Comparison of ENCODE assay signal across 14 cellular contexts in genomic region chr5:151670074-151670686, GRCh38. TPM values are rescaled to one million over a fixed set of nuclear protein-coding genes. Genes with fewer than 3 reads are reported as not detected.
DNase-seq lines count a peak whose midpoint lies in the region; ATAC-seq, FAIRE-seq and TF ChIP-seq lines count a peak whose summit lies in the region.
"Had no signal": no experiment of that assay in that cellular context is flagged by ENCODE, and none has a peak within 500 bp of the region (broad histone marks: within the 10 kb centered on the region; RNA-seq: fewer than 3 reads in every experiment).

No MANE protein-coding gene starts in this region.

- no peaks in the 10 kb centered on the region for H3K9me3 ChIP-seq in left lung
- H3K9me3 ChIP-seq in small intestine (ENCODE audit: control insufficient read depth, low read depth), result no peaks in the 10 kb centered on the region
- H3K9me3 ChIP-seq in WERI-Rb-1 (ENCODE audit: severe bottlenecking), result no peaks in the 10 kb centered on the region

- H3K27ac ChIP-seq in coronary artery, result peak overlapping the region; percentile 89 to 97
- peak overlapping the region; percentile 66 to 81 for H3K27ac ChIP-seq in left lung
- peak overlapping the region in 1 of 2 donors; percentile 29 for H3K27ac ChIP-seq in small intestine (ENCODE audit: low read depth in 1 of 2, low read length in 1 of 2)
- no peak overlapping the region for H3K27ac ChIP-seq in WERI-Rb-1

- intact Hi-C loops in left lung (cut with DNase I), result no loop called here

- peak; percentile 65 for DNase-seq in EH (ENCODE audit: low read depth)
- DNase-seq in coronary artery (ENCODE audit: low spot score), result no peak
- no peak for DNase-seq in left lung
- DNase-seq in small intestine, result peak; percentile 42
- no peak for DNase-seq in T-helper 1 cell
- no peak for DNase-seq in activated CD4-positive, alpha-beta T cell treated with anti-CD3 and anti-CD28 coated beads for 1 hour
- DNase-seq in WERI-Rb-1, result no peak
- no peak for DNase-seq in activated CD4-positive, alpha-beta T cell treated with anti-CD3 and anti-CD28 coated beads for 48 hours
- DNase-seq: AML-193; central memory CD4-positive, alpha-beta T cell; DND-41; Karpas-422; NCI-H1930 had no signal

- H3K4me3 ChIP-seq in coronary artery (peak overlapping the region; percentile 13), left lung (no peak overlapping the region), small intestine (ENCODE audit: low read depth in 1 of 2, low read length in 2 of 2) (no peak overlapping the region), WERI-Rb-1 (ENCODE audit: low read depth, low read length) (no peak overlapping the region)

- WGBS in small intestine, 3 donors, result 29 to 48% (median 40%) methylated on average over 4 of the region's 4 CpGs

- H3K4me1 ChIP-seq in left lung (peaks cover 32 to 76% of the 10 kb centered on the region in 2 donors), small intestine (ENCODE audit: control insufficient read depth in 2 of 2, insufficient read depth in 1 of 2, low read depth in 1 of 2, low read length in 1 of 2) (no peaks in the 10 kb centered on the region)

- H3K36me3 ChIP-seq in left lung (peaks cover 0 to 70% of the 10 kb centered on the region in 2 donors), small intestine (ENCODE audit: control insufficient read depth in 2 of 2, insufficient read depth in 2 of 2, low read length in 2 of 2) (no peaks in the 10 kb centered on the region), WERI-Rb-1 (peaks cover 23% of the 10 kb centered on the region)

- TF ChIP-seq CTCF in coronary artery (IDR thresholded peaks at IDR 0.05) (no peak), left lung (IDR thresholded peaks at IDR 0.05) (no peak), WERI-Rb-1 (IDR thresholded peaks at IDR 0.05; ENCODE audit: low read depth, low read length) (no peak)

- no peak for FAIRE-seq in small intestine (lab: Jason Lieb, UNC)

- ATAC-seq in left lung, result no peak

- H3K27me3 ChIP-seq in left lung, result no peaks in the 10 kb centered on the region
- no peaks in the 10 kb centered on the region for H3K27me3 ChIP-seq in small intestine (ENCODE audit: control insufficient read depth in 2 of 2, insufficient read depth in 2 of 2, low read length in 2 of 2)
- H3K27me3 ChIP-seq in WERI-Rb-1 (ENCODE audit: insufficient read depth, low read depth, severe bottlenecking), result no peaks in the 10 kb centered on the region

RNA-seq across cellular contexts. Expression of gene SPARC, which starts 16.5 kb away (rescaled TPM):
- 1,000 to 10,000 TPM; 1,647 to 5,045 TPM for total RNA-seq in left lung
- polyA plus RNA-seq in small intestine, result 100 to 1,000 TPM in 1 of 3 donors, 10 to 100 TPM in 1, 1 to 10 TPM in 1; 9.6 to 242 (median 29.2) TPM
- total RNA-seq: activated T-helper 1 cell treated with anti-CD3 and anti-CD28 coated beads, Interleukin-12 subunit alpha, Interleukin-12 subunit beta, Interleukin-2, Interleukin-4 antibody, amounts not matched to agents 30 ng/mL and 10 ng/mL and 1 ng/mL, durations not matched to agents 14 hours and 24 hours and 36 hours had no signal

Comparison
In these comparisons a context has a peak if more than half of its experiments do, and no peak if none do; other contexts are left out.
1. DNase-seq: peak in EH (single experiment) and small intestine (single experiment); none in coronary artery (single experiment), left lung (0 of 2), T-helper 1 cell (0 of 5), activated CD4-positive, alpha-beta T cell treated with anti-CD3 and anti-CD28 coated beads for 1 hour (single experiment), WERI-Rb-1 (single experiment) and activated CD4-positive, alpha-beta T cell treated with anti-CD3 and anti-CD28 coated beads for 48 hours (single experiment).